Comparison of ENCODE assay signal across 8 cellular contexts in genomic region chr11:124867700-124868099, GRCh38. TPM values are rescaled to one million over a fixed set of nuclear protein-coding genes. Genes with fewer than 3 reads are reported as not detected.
DNase-seq lines count a peak whose midpoint lies in the region; ATAC-seq and TF ChIP-seq lines count a peak whose summit lies in the region.

No MANE protein-coding gene starts in this region.

- H3K36me3 Mint-ChIP-seq in activated naive CD4-positive, alpha-beta T cell treated with anti-CD3 and anti-CD28 coated beads, Interleukin-2, amount 10 ng/mL, durations not matched to agents 7 days and 5 days, result no peaks in the 10 kb centered on the region

- TF ChIP-seq CTCF in foreskin keratinocyte (conservative IDR thresholded peaks at IDR 0.05) (peak; percentile 46), thyroid gland (IDR thresholded peaks at IDR 0.05) (peak in 3 of 6 experiments; percentile 42 to 62 (median 43))

- H3K27me3 Mint-ChIP-seq in activated naive CD4-positive, alpha-beta T cell treated with anti-CD3 and anti-CD28 coated beads, Interleukin-2, amount 10 ng/mL, durations not matched to agents 7 days and 5 days, result peaks cover 100% of the 10 kb centered on the region

- intact Hi-C loops in thyroid gland (cut with DNase I), result loop anchor here (10.0 kb wide), 1 partner anchor 203 kb away; no protein-coding TSS in a partner anchor

- no peaks in the 10 kb centered on the region for H3K4me1 ChIP-seq in foreskin keratinocyte
- peaks cover 20 to 45% of the 10 kb centered on the region in 2 donors for H3K4me1 ChIP-seq in thyroid gland

- peaks cover 37% of the 10 kb centered on the region for H3K4me1 Mint-ChIP-seq in activated naive CD4-positive, alpha-beta T cell treated with anti-CD3 and anti-CD28 coated beads, Interleukin-2, amount 10 ng/mL, durations not matched to agents 7 days and 5 days

- H3K27ac ChIP-seq in foreskin keratinocyte (no peak overlapping the region), thyroid gland (no peak overlapping the region)

- DNase-seq in activated naive CD4-positive, alpha-beta T cell treated with anti-CD3 and anti-CD28 coated beads, Interleukin-2, amount 10 ng/mL, durations not matched to agents 7 days and 5 days, result peak; percentile 40
- no peak for DNase-seq in activated naive CD4-positive, alpha-beta T cell (lab: John Stamatoyannopoulos, UW)
- no peak for DNase-seq in foreskin keratinocyte
- peak; percentile 43 to 44 for DNase-seq in thyroid gland
- no peak for DNase-seq in ureter (ENCODE audit: low spot score)
- DNase-seq in activated CD4-positive, alpha-beta T cell treated with anti-CD3 and anti-CD28 coated beads, Interleukin-2, amount 50 U/mL, for 1 hour, result no peak

- no peaks in the 10 kb centered on the region for H3K9me3 ChIP-seq in thyroid gland

- no peak overlapping the region for H3K4me3 ChIP-seq in thyroid gland (replicated peaks in 1 of 3)

- CTCF ChIA-PET in activated naive CD4-positive, alpha-beta T cell treated with anti-CD3 and anti-CD28 coated beads, Interleukin-2, amount 10 ng/mL, durations not matched to agents 7 days and 5 days (lab: Charles Lee), result interaction anchor here (1.7 to 2.7 kb wide), 3 partner anchors 8 to 29 kb away, joined by 7 to 26 read pairs (median 9); no protein-coding TSS in a partner anchor

- WGBS in thyroid gland, 2 donors, result 3 to 5% methylated on average over 8 of the region's 8 CpGs

- no peak overlapping the region for H3K4me3 Mint-ChIP-seq in activated naive CD4-positive, alpha-beta T cell treated with anti-CD3 and anti-CD28 coated beads, Interleukin-2, amount 10 ng/mL, durations not matched to agents 7 days and 5 days

- H3K36me3 ChIP-seq in thyroid gland, result no peaks in the 10 kb centered on the region

- no peaks in the 10 kb centered on the region for H3K9me3 Mint-ChIP-seq in activated naive CD4-positive, alpha-beta T cell treated with anti-CD3 and anti-CD28 coated beads, Interleukin-2, amount 10 ng/mL, durations not matched to agents 7 days and 5 days

- H3K27ac Mint-ChIP-seq in activated naive CD4-positive, alpha-beta T cell treated with anti-CD3 and anti-CD28 coated beads, Interleukin-2, amount 10 ng/mL, durations not matched to agents 7 days and 5 days, result no peak overlapping the region

- ATAC-seq in HG02973 (IDR thresholded peaks at IDR 0.05; ENCODE audit: unreplicated experiment), result peak; percentile 51
- ATAC-seq in SK-N-SH treated with all-trans-retinoic acid at 6 μM for 48 hours, result peak; percentile 77
- peak; percentile 37 for ATAC-seq in foreskin keratinocyte

- H3K27me3 ChIP-seq in foreskin keratinocyte (peaks cover 100% of the 10 kb centered on the region), thyroid gland (peaks cover 29% of the 10 kb centered on the region)

- TF ChIP-seq POLR2A in thyroid gland (IDR thresholded peaks at IDR 0.05), result no peak

TF ChIP-seq in SK-N-SH treated with all-trans-retinoic acid at 6 μM for 48 hours, 23 proteins besides CTCF, POLR2A, EP300 and RAD21:
- no peak for TF ChIP-seq ZNF70 (CRISPR knock-in tag; IDR thresholded peaks at IDR 0.05)
- no peak for TF ChIP-seq CREB5 (CRISPR knock-in tag; IDR thresholded peaks at IDR 0.05; ENCODE audit: low read depth)
- no peak for TF ChIP-seq PPARA (CRISPR knock-in tag; IDR thresholded peaks at IDR 0.05; ENCODE audit: borderline replicate concordance)
- TF ChIP-seq, protein P1, sequence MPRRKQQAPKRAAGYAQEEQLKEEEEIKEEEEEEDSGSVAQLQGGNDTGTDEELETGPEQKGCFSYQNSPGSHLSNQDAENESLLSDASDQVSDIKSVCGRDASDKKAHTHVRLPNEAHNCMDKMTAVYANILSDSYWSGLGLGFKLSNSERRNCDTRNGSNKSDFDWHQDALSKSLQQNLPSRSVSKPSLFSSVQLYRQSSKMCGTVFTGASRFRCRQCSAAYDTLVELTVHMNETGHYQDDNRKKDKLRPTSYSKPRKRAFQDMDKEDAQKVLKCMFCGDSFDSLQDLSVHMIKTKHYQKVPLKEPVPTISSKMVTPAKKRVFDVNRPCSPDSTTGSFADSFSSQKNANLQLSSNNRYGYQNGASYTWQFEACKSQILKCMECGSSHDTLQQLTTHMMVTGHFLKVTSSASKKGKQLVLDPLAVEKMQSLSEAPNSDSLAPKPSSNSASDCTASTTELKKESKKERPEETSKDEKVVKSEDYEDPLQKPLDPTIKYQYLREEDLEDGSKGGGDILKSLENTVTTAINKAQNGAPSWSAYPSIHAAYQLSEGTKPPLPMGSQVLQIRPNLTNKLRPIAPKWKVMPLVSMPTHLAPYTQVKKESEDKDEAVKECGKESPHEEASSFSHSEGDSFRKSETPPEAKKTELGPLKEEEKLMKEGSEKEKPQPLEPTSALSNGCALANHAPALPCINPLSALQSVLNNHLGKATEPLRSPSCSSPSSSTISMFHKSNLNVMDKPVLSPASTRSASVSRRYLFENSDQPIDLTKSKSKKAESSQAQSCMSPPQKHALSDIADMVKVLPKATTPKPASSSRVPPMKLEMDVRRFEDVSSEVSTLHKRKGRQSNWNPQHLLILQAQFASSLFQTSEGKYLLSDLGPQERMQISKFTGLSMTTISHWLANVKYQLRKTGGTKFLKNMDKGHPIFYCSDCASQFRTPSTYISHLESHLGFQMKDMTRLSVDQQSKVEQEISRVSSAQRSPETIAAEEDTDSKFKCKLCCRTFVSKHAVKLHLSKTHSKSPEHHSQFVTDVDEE (CRISPR knock-in tag; IDR thresholded peaks at IDR 0.05), result no peak
- no peak for TF ChIP-seq BACH2 (CRISPR knock-in tag; IDR thresholded peaks at IDR 0.05; ENCODE audit: borderline replicate concordance)
TF ChIP-seq in SK-N-SH treated with all-trans-retinoic acid at 6 μM for 48 hours: peak in this region for 0.

RNA-seq across cellular contexts. Expression of gene ROBO3, which starts 2.5 kb away (rescaled TPM):
- total RNA-seq in foreskin keratinocyte (24.0 and 51.7 TPM in 2 replicates), thyroid gland (10 to 100 TPM in 2 of 4 donors, 1 to 10 TPM in 2; 6.7 to 19.8 (median 10.1) TPM), ureter (27.4 TPM)
- polyA plus RNA-seq in foreskin keratinocyte, result 22.6 and 61.5 TPM in 2 replicates

RNA-seq across cellular contexts. Expression of gene ROBO4, which starts 30.0 kb away (rescaled TPM):
- 1.5 and 6.4 TPM in 2 replicates for total RNA-seq in foreskin keratinocyte
- 1.8 and 5.9 TPM in 2 replicates for polyA plus RNA-seq in foreskin keratinocyte
- 10 to 100 TPM; 12.3 to 47.6 (median 32.6) TPM for total RNA-seq in thyroid gland
- 16.8 TPM for total RNA-seq in ureter

RNA-seq across cellular contexts. Expression of gene HEPN1, which starts 51.4 kb away (rescaled TPM):
- total RNA-seq in foreskin keratinocyte (not detected in 2 replicates), thyroid gland (not detected), ureter (not detected)
- not detected in 2 replicates for polyA plus RNA-seq in foreskin keratinocyte

Comparison
In these comparisons a context has a peak if more than half of its experiments do, and no peak if none do; other contexts are left out.
1. DNase-seq: peak in activated naive CD4-positive, alpha-beta T cell treated with anti-CD3 and anti-CD28 coated beads, Interleukin-2, amount 10 ng/mL, durations not matched to agents 7 days and 5 days (single experiment) and thyroid gland (2 of 2); none in activated naive CD4-positive, alpha-beta T cell (0 of 4), foreskin keratinocyte (0 of 2), ureter (single experiment) and activated CD4-positive, alpha-beta T cell treated with anti-CD3 and anti-CD28 coated beads, Interleukin-2, amount 50 U/mL, for 1 hour (single experiment).
2. Peak in every context shown above with its lines, with median percentiles within 50 percentile points of each other: ATAC-seq.